ENCODE assay signal across 8 cellular contexts in the genomic region with DNA sequence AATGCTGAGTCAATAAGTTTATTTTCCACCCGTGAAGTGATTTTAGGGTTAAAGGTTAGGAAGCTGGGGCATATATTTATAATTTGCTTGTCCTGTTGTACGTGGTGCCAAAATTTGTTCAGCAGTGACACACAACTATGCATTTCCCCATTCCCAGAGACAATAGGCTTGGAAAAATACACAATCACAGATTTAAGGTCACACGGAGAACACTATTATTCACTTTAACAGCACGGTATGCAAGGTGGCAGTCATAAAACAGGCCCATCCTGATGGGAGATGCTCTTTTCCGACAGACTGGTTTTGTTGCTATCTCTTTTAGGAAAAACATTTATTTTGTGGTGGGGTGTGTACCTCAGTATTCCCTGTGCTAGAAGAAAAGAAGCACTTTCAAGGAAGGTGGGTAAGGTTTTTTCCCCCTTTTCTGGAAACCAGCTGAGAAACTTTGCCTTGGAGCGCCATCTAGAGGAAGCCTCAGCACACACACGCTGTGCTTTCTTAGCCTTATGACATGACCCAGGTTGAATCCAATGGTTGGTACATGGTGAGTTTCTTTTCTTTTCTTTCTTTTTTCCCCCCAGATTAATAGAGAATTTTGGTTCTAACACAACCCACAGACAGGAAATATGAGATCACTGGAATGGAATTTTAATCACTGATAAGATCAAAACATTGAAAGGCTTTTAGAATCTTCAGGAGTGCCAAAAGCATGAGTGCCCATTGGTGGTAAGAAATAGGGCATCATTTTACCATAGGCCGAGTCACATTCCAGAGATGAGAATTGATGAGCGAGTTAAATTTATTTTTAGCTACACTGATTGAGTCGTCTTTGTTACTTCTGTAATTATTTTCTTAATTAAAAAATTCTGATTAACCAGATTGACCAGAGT.
DNase-seq lines count a peak whose midpoint lies in the region; ATAC-seq and TF ChIP-seq lines count a peak whose summit lies in the region.

No MANE protein-coding gene starts in this region.

- no peak overlapping the region for H3K27ac Mint-ChIP-seq in activated T-helper 17 cell treated with anti-CD3 and anti-CD28 coated beads, Interleukin-2, amount 50 U/mL, for 72 hours

- H3K4me1 ChIP-seq in OCI-LY7 (ENCODE audit: insufficient read depth, low read length, poor library complexity, severe bottlenecking) = no peaks in the 10 kb centered on the region

- H3K27me3 ChIP-seq in HL-60 (ENCODE audit: insufficient read depth, poor library complexity, severe bottlenecking) = peaks cover 15% of the 10 kb centered on the region

- no peaks in the 10 kb centered on the region for H3K79me2 ChIP-seq in OCI-LY7 (ENCODE audit: insufficient read depth, low read depth, low read length)

- H4K20me1 ChIP-seq in OCI-LY7 (ENCODE audit: insufficient read depth, low read length) = no peaks in the 10 kb centered on the region

- no peaks in the 10 kb centered on the region for H3K9me3 ChIP-seq in OCI-LY7 (ENCODE audit: low read length)

- H3K4me3 ChIP-seq in HL-60 (replicated peaks; ENCODE audit: insufficient read depth, low read length) = no peak overlapping the region
- H3K4me3 ChIP-seq in OCI-LY7 (ENCODE audit: low read depth, low read length, poor library complexity, severe bottlenecking) = no peak overlapping the region

- CTCF ChIA-PET in OCI-LY7 (lab: Charles Lee; ENCODE audit: unreplicated experiment) = no interaction called here

- peaks cover 24% of the 10 kb centered on the region for H3K27me3 Mint-ChIP-seq in activated T-helper 17 cell treated with anti-CD3 and anti-CD28 coated beads, Interleukin-2, amount 50 U/mL, for 72 hours

- no peaks in the 10 kb centered on the region for H3K9me2 ChIP-seq in OCI-LY7 (ENCODE audit: insufficient read depth, low read length)

- intact Hi-C loops in OCI-LY7 (cut with micrococcal nuclease; ENCODE audit: unreplicated experiment) = loop anchor here (1.0 kb wide), 3 partner anchors 235 to 560 kb away; no protein-coding TSS in a partner anchor

- POLR2A ChIA-PET in OCI-LY7 (lab: Charles Lee) = interaction anchor here (0.6 to 1.1 kb wide), 3 partner anchors 25 to 392 kb away, joined by 3 to 4 read pairs (median 4); no protein-coding TSS in a partner anchor

- peak; percentile 51 for ATAC-seq in activated T-helper 17 cell treated with anti-CD3 and anti-CD28 coated beads, Interleukin-2, amount 50 U/mL, for 72 hours (replicated peaks)
- no peak for ATAC-seq in GM19452 (IDR thresholded peaks at IDR 0.05; ENCODE audit: unreplicated experiment)

- no peak overlapping the region for H3K4me2 ChIP-seq in OCI-LY7 (ENCODE audit: low read length)

- no TSS peak for BruUV-seq in OCI-LY7 (replicated peaks; lab: Mats Ljungman, UMichigan)

- no peak overlapping the region for H2AFZ ChIP-seq in OCI-LY7 (ENCODE audit: low read length)

- H3K4me3 Mint-ChIP-seq in activated T-helper 17 cell treated with anti-CD3 and anti-CD28 coated beads, Interleukin-2, amount 50 U/mL, for 72 hours = no peak overlapping the region

- TF ChIP-seq CTCF in HL-60 (IDR thresholded peaks at IDR 0.05; ENCODE audit: insufficient read depth, low read length) (peak; percentile 92), OCI-LY7 (conservative IDR thresholded peaks at IDR 0.05; ENCODE audit: low read length) (peak; percentile 97)

- H3K36me3 Mint-ChIP-seq in activated T-helper 17 cell treated with anti-CD3 and anti-CD28 coated beads, Interleukin-2, amount 50 U/mL, for 72 hours (ENCODE audit: low read depth) = no peaks in the 10 kb centered on the region

- H3K9me3 Mint-ChIP-seq in activated T-helper 17 cell treated with anti-CD3 and anti-CD28 coated beads, Interleukin-2, amount 50 U/mL, for 72 hours = no peaks in the 10 kb centered on the region

- H3K36me3 ChIP-seq in OCI-LY7 (ENCODE audit: insufficient read depth, low read length) = no peaks in the 10 kb centered on the region

- H3K27ac ChIP-seq in HL-60 (replicated peaks) = no peak overlapping the region
- no peak overlapping the region for H3K27ac ChIP-seq in OCI-LY7 (ENCODE audit: low read depth, low read length, poor library complexity, severe bottlenecking)

- H3K4me1 Mint-ChIP-seq in activated T-helper 17 cell treated with anti-CD3 and anti-CD28 coated beads, Interleukin-2, amount 50 U/mL, for 72 hours = peaks cover 5% of the 10 kb centered on the region

- DNase-seq in SIG-M5 treated with dmso at 0.1 percent for 504 hours (lab: John Stamatoyannopoulos, UW; ENCODE audit: unreplicated experiment) (peak; percentile 48), SIG-M5 (lab: John Stamatoyannopoulos, UW) (no peak), HL-60 (ENCODE audit: low read depth in 1 of 2, low spot score in 1 of 2) (peak in 1 of 2 experiments; percentile 23), OCI-LY7 (ENCODE audit: low spot score) (peak; percentile 58), glomerular visceral epithelial cell (ENCODE audit: extremely low spot score) (peak; percentile 62), pons (ENCODE audit: low spot score) (peak; percentile 80)
